In the genomic region with DNA sequence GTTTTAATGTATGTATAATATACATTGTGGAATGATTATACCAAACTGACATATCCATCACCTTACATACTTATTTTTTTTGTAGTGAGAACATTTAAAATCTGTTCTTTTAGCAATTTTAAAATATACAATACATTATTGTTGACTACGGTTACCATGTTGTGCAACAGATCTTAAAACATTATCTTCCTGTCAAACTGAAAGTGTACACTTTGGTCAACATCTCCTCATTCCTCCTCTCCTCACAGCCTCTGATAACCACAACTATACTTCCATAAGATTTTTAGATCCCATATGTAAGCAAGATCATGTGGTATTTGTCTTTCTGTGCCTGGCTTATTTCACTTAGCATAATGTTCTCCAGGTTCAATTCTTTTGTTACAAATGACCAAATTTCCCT, we compare ENCODE assay signal across 17 cellular contexts. TPM values are rescaled to one million over a fixed set of nuclear protein-coding genes. Genes with fewer than 3 reads are reported as not detected.
DNase-seq lines count a peak whose midpoint lies in the region; TF ChIP-seq lines count a peak whose summit lies in the region.
"Had no signal": no experiment of that assay in that cellular context is flagged by ENCODE, and none has a peak within 500 bp of the region (broad histone marks: within the 10 kb centered on the region; RNA-seq: fewer than 3 reads in every experiment).

No MANE protein-coding gene starts in this region.

- no peaks in the 10 kb centered on the region for H3K36me3 ChIP-seq in suprapubic skin
- H3K36me3 ChIP-seq: BLaER1 had no signal

- TF ChIP-seq CTCF in fibroblast of villous mesenchyme (IDR thresholded peaks at IDR 0.05; ENCODE audit: insufficient read depth, low read depth, low read length) (no peak), suprapubic skin (IDR thresholded peaks at IDR 0.05) (no peak)

- H3K4me1 ChIP-seq in suprapubic skin, result no peaks in the 10 kb centered on the region
- H3K4me1 ChIP-seq: BLaER1 had no signal

- no peak overlapping the region for H3K4me3 ChIP-seq in fibroblast of villous mesenchyme (ENCODE audit: low read depth, low read length)
- no peak overlapping the region for H3K4me3 ChIP-seq in suprapubic skin
- H3K4me3 ChIP-seq: BLaER1, GM23338 had no signal

- 89% methylated on average over 1 of the region's 1 CpG for WGBS in suprapubic skin

- H3K27ac ChIP-seq in suprapubic skin, result no peak overlapping the region
- H3K27ac ChIP-seq: BLaER1, HL-60 had no signal

- no peak for TF ChIP-seq EP300 in suprapubic skin (IDR thresholded peaks at IDR 0.05)

- TF ChIP-seq POLR2A in suprapubic skin (IDR thresholded peaks at IDR 0.05), result no peak

- H3K27me3 ChIP-seq in suprapubic skin, result no peaks in the 10 kb centered on the region
- H3K27me3 ChIP-seq: BLaER1 had no signal

- H3K9me3 ChIP-seq in suprapubic skin, result no peaks in the 10 kb centered on the region
- H3K9me3 ChIP-seq: BLaER1 had no signal

- peak; percentile 6 for DNase-seq in NOMO-1 treated with DMSO at 0.1 percent for 48 hours (lab: John Stamatoyannopoulos, UW; ENCODE audit: unreplicated experiment)
- no peak for DNase-seq in NOMO-1 (lab: John Stamatoyannopoulos, UW; ENCODE audit: unreplicated experiment in 2 of 2)
- peak; percentile 45 for DNase-seq in MV-4-11 (lab: John Stamatoyannopoulos, UW)
- DNase-seq in amniotic epithelial cell (ENCODE audit: low read depth), result peak; percentile 60
- peak; percentile 64 for DNase-seq in fibroblast of villous mesenchyme (ENCODE audit: low read depth)
- no peak for DNase-seq in cerebellar cortex (ENCODE audit: low spot score)
- no peak for DNase-seq in suprapubic skin (ENCODE audit: low spot score in 2 of 2)
- DNase-seq in RPMI8226, result no peak
- DNase-seq: 8988T; CD4-positive, alpha-beta memory T cell; DMS153; DMS79; GDM1; HCEC 1CT had no signal

RNA-seq across cellular contexts. Expression of a gene that starts 7.5 kb away (rescaled TPM):
- total RNA-seq in fibroblast of villous mesenchyme (67.0 and 101 TPM in 2 replicates), suprapubic skin (10 to 100 TPM; 34.0 to 53.3 (median 47.0) TPM)

Comparison
In these comparisons a context has a peak if more than half of its experiments do, and no peak if none do; other contexts are left out.
1. DNase-seq: peak in NOMO-1 treated with DMSO at 0.1 percent for 48 hours (single experiment), MV-4-11 (single experiment), amniotic epithelial cell (single experiment) and fibroblast of villous mesenchyme (single experiment); none in NOMO-1 (0 of 2), cerebellar cortex (single experiment), suprapubic skin (0 of 2) and RPMI8226 (single experiment).